In genomic region chr16:88650749-88651275, GRCh38 we compare ENCODE assay signal across 8 cellular contexts. TPM values are rescaled to one million over a fixed set of nuclear protein-coding genes. Genes with fewer than 3 reads are reported as not detected.
A peak's percentile ranks its signal among the peaks of the same experiment; 100 is the strongest.
DNase-seq lines count a peak whose midpoint lies in the region; ATAC-seq and TF ChIP-seq lines count a peak whose summit lies in the region.

Gene CYBA (minus strand): TSS chr16:88651053. CDS start chr16:88651013, 40 bp downstream.

- H3K4me3 ChIP-seq in AG09309 (ENCODE audit: control insufficient read depth, low read depth, low read length) (peak within 1 kb of the TSS; percentile 81), cardiac muscle cell (peak within 1 kb of the TSS; percentile 63), psoas muscle (peak within 1 kb of the TSS; percentile 72), urinary bladder (ENCODE audit: low read depth, low read length) (peak within 1 kb of the TSS; percentile 69)

- no peaks in the 10 kb centered on the region for H3K27me3 ChIP-seq in cardiac muscle cell
- no peaks in the 10 kb centered on the region for H3K27me3 ChIP-seq in psoas muscle (ENCODE audit: insufficient read depth in 3 of 3, low read length in 2 of 3)

- no peak for TF ChIP-seq CTCF in AG09309 (IDR thresholded peaks at IDR 0.05; ENCODE audit: control insufficient read depth, insufficient read depth, low read depth, low read length, missing control alignments)
- TF ChIP-seq CTCF in cardiac muscle cell (IDR thresholded peaks at IDR 0.05; ENCODE audit: low read depth, low read length): no peak
- no peak for TF ChIP-seq CTCF in psoas muscle (IDR thresholded peaks at IDR 0.05)

- peaks cover 22% of the 10 kb centered on the region for H3K36me3 Mint-ChIP-seq in activated naive CD4-positive, alpha-beta T cell treated with anti-CD3 and anti-CD28 coated beads, Interleukin-2, amount 10 ng/mL, durations not matched to agents 7 days and 5 days

- CTCF ChIA-PET in activated naive CD4-positive, alpha-beta T cell treated with anti-CD3 and anti-CD28 coated beads, Interleukin-2, amount 10 ng/mL, durations not matched to agents 7 days and 5 days (lab: Charles Lee): no interaction called here

- no peak for DNase-seq in AG09309 (ENCODE audit: low read depth)
- peak; percentile 92 for DNase-seq in activated naive CD4-positive, alpha-beta T cell treated with anti-CD3 and anti-CD28 coated beads, Interleukin-2, amount 10 ng/mL, durations not matched to agents 7 days and 5 days
- peak; percentile 65 to 71 for DNase-seq in cardiac muscle cell (ENCODE audit: low read depth in 1 of 2, low spot score in 1 of 2)
- peak; percentile 65 to 85 for DNase-seq in psoas muscle

- peaks cover 28% of the 10 kb centered on the region for H3K4me1 Mint-ChIP-seq in activated naive CD4-positive, alpha-beta T cell treated with anti-CD3 and anti-CD28 coated beads, Interleukin-2, amount 10 ng/mL, durations not matched to agents 7 days and 5 days

- peak within 1 kb of the TSS; percentile 92 for H3K4me3 Mint-ChIP-seq in activated naive CD4-positive, alpha-beta T cell treated with anti-CD3 and anti-CD28 coated beads, Interleukin-2, amount 10 ng/mL, durations not matched to agents 7 days and 5 days

- H3K4me1 ChIP-seq in cardiac muscle cell (ENCODE audit: low read depth): peaks cover 6% of the 10 kb centered on the region
- peaks cover 11% of the 10 kb centered on the region for H3K4me1 ChIP-seq in psoas muscle
- no peaks in the 10 kb centered on the region for H3K4me1 ChIP-seq in urinary bladder (ENCODE audit: insufficient read depth)

- H3K27ac Mint-ChIP-seq in activated naive CD4-positive, alpha-beta T cell treated with anti-CD3 and anti-CD28 coated beads, Interleukin-2, amount 10 ng/mL, durations not matched to agents 7 days and 5 days: peak within 1 kb of the TSS; percentile 93

- 6 to 14% (median 7%) methylated on average over 21 to 41 of the region's 41 CpGs for WGBS in psoas muscle, 3 donors
- 2% methylated on average over 41 of the region's 41 CpGs for WGBS in urinary bladder

- H3K9me3 ChIP-seq in cardiac muscle cell (ENCODE audit: low read depth): no peaks in the 10 kb centered on the region
- H3K9me3 ChIP-seq in psoas muscle: no peaks in the 10 kb centered on the region

- TF ChIP-seq POLR2A in Raji (IDR thresholded peaks at IDR 0.05; ENCODE audit: insufficient read depth, low read depth, low read length): peak; percentile 91

- no peaks in the 10 kb centered on the region for H3K9me3 Mint-ChIP-seq in activated naive CD4-positive, alpha-beta T cell treated with anti-CD3 and anti-CD28 coated beads, Interleukin-2, amount 10 ng/mL, durations not matched to agents 7 days and 5 days

- peaks cover 8% of the 10 kb centered on the region for H3K36me3 ChIP-seq in cardiac muscle cell
- peaks cover 0 to 27% of the 10 kb centered on the region in 2 donors for H3K36me3 ChIP-seq in psoas muscle (ENCODE audit: insufficient read depth in 1 of 2, low read depth in 1 of 2)
- H3K36me3 ChIP-seq in urinary bladder (ENCODE audit: insufficient read depth): no peaks in the 10 kb centered on the region

- no peaks in the 10 kb centered on the region for H3K27me3 Mint-ChIP-seq in activated naive CD4-positive, alpha-beta T cell treated with anti-CD3 and anti-CD28 coated beads, Interleukin-2, amount 10 ng/mL, durations not matched to agents 7 days and 5 days

- H3K27ac ChIP-seq in cardiac muscle cell: no peak within 1 kb of the TSS
- peak within 1 kb of the TSS; percentile 41 for H3K27ac ChIP-seq in psoas muscle
- H3K27ac ChIP-seq in urinary bladder (ENCODE audit: low read depth): peak within 1 kb of the TSS; percentile 74

- ATAC-seq in GM18873 (IDR thresholded peaks at IDR 0.05; ENCODE audit: low FRiP score, unreplicated experiment) (peak; percentile 45), HG03108 (IDR thresholded peaks at IDR 0.05; ENCODE audit: unreplicated experiment) (peak; percentile 63), psoas muscle (peak; percentile 62 to 78 (median 74))

- intact Hi-C loops in psoas muscle (cut with DNase I): no loop called here

RNA-seq across cellular contexts. Expression of gene CYBA, which starts in this region (rescaled TPM):
- 174 and 218 TPM in 2 replicates for total RNA-seq in cardiac muscle cell
- 233 and 237 TPM in 2 replicates for polyA plus RNA-seq in cardiac muscle cell
- 10 to 100 TPM; 17.1 to 20.2 (median 19.2) TPM for total RNA-seq in psoas muscle
- polyA plus RNA-seq in psoas muscle: 10 to 100 TPM in 2 of 3 donors, 1 to 10 TPM in 1; 9.1 to 28.0 (median 24.0) TPM
- 90.4 TPM for total RNA-seq in urinary bladder
- 145 TPM for polyA plus RNA-seq in urinary bladder
